36 cellular contexts compared by ENCODE assay signal in genomic region chr16:48008011-48008410, GRCh38.
"Had no signal": no experiment of that assay in that cellular context is flagged by ENCODE, and none has a peak within 500 bp of the region (broad histone marks: within the 10 kb centered on the region; RNA-seq: fewer than 3 reads in every experiment).

No MANE protein-coding gene starts in this region.

- DNase-seq: activated B cell treated with CpG ODN at 0.5 μM for 24 hours; activated CD4-positive, alpha-beta memory T cell treated with anti-CD3 and anti-CD28 coated beads for 36 hours; activated CD4-positive, alpha-beta T cell treated with anti-CD3 and anti-CD28 coated beads for 4 hours; activated CD4-positive, alpha-beta T cell treated with anti-CD3 and anti-CD28 coated beads, Interleukin-2, amount 50 U/mL, for 1 hour; activated CD4-positive, CD25-positive, alpha-beta regulatory T cell treated with anti-CD3 and anti-CD28 coated beads, Interleukin-2, amount 50 U/mL, for 72 hours; activated CD8-positive, alpha-beta memory T cell treated with anti-CD3 and anti-CD28 coated beads, Interleukin-2, amount 50 U/mL, for 4 hours; activated gamma-delta T cell treated with Interleukin-2 at 50 U/mL for 16 hours; activated naive CD4-positive, alpha-beta T cell treated with anti-CD3 and anti-CD28 coated beads for 36 hours; activated T-cell treated with anti-CD3 and anti-CD28 coated beads for 4 hours; activated T-cell treated with anti-CD3 and anti-CD28 coated beads, Interleukin-2, amount 50 U/mL, for 4 hours; adrenal gland; body of pancreas; caudate nucleus; KG1; MM.1S; MV-4-11; NCI-H1092; NCI-H1436 treated with DMSO at 0.1 percent for 48 hours; NCI-H1694 treated with DMSO at 0.1 percent for 48 hours; NCI-H2029; NCI-H2171; NCI-H510A; NCI-H526; NCI-H748 treated with DMSO at 0.1 percent for 48 hours; NK-92 treated with Interleukin-12 subunit alpha and Interleukin-12 subunit beta, amount 100 ng/mL, for 24 hours; PC-3; Peyer's patch; RPMI8226; SIG-M5; T-cell; T-helper 17 cell had no signal

- H3K4me3 ChIP-seq: adrenal gland, body of pancreas, breast epithelium, Peyer's patch had no signal

- H3K4me1 ChIP-seq: adrenal gland, body of pancreas, breast epithelium, Peyer's patch had no signal

- H3K36me3 Mint-ChIP-seq: activated CD4-positive, alpha-beta memory T cell treated with anti-CD3 and anti-CD28 coated beads for 36 hours; activated naive CD4-positive, alpha-beta T cell treated with anti-CD3 and anti-CD28 coated beads, Interleukin-2, amount 50 U/mL, for 72 hours; T-cell had no signal

- H3K27ac ChIP-seq: adrenal gland, body of pancreas, breast epithelium, Peyer's patch, VCaP had no signal

- H3K27me3 ChIP-seq: adrenal gland, body of pancreas, breast epithelium, Peyer's patch had no signal

- H3K9me3 Mint-ChIP-seq: activated T-cell treated with anti-CD3 and anti-CD28 coated beads, Interleukin-2, amount 50 U/mL, for 4 hours had no signal

- ATAC-seq: activated naive CD4-positive, alpha-beta T cell treated with anti-CD3 and anti-CD28 coated beads, Interleukin-2, amount 50 U/mL, for 72 hours; activated T-cell treated with anti-CD3 and anti-CD28 coated beads, Interleukin-2, amount 50 U/mL, for 4 hours; body of pancreas; PC-3; SK-N-SH treated with all-trans-retinoic acid at 6 μM for 48 hours; T-cell; T-helper 17 cell had no signal

- H3K4me3 Mint-ChIP-seq: activated B cell treated with CpG ODN at 0.5 μM for 24 hours; activated CD4-positive, alpha-beta memory T cell treated with anti-CD3 and anti-CD28 coated beads for 36 hours; activated naive CD4-positive, alpha-beta T cell treated with anti-CD3 and anti-CD28 coated beads for 36 hours; activated T-cell treated with anti-CD3 and anti-CD28 coated beads, Interleukin-2, amount 50 U/mL, for 4 hours; activated T-helper 1 cell treated with anti-CD3 and anti-CD28 coated beads, Interleukin-12 subunit alpha, Interleukin-12 subunit beta, Interleukin-2, Interleukin-4 antibody, amounts not matched to agents 30 ng/mL and 10 ng/mL and 1 ng/mL, durations not matched to agents 14 hours and 24 hours and 36 hours; T-cell; T-helper 17 cell had no signal

- H3K36me3 ChIP-seq: adrenal gland, breast epithelium, Peyer's patch had no signal

- H3K9me3 ChIP-seq: adrenal gland, body of pancreas, breast epithelium, Peyer's patch had no signal

- H3K27me3 Mint-ChIP-seq: activated CD4-positive, alpha-beta memory T cell treated with anti-CD3 and anti-CD28 coated beads for 36 hours; T-cell; T-helper 17 cell had no signal

- H3K4me1 Mint-ChIP-seq: T-cell, T-helper 17 cell had no signal

- H3K27ac Mint-ChIP-seq: activated B cell treated with CpG ODN at 0.5 μM for 24 hours; activated CD4-positive, alpha-beta memory T cell treated with anti-CD3 and anti-CD28 coated beads for 36 hours; activated naive CD4-positive, alpha-beta T cell treated with anti-CD3 and anti-CD28 coated beads for 36 hours; activated naive CD4-positive, alpha-beta T cell treated with anti-CD3 and anti-CD28 coated beads, Interleukin-2, amount 50 U/mL, for 72 hours; activated T-helper 1 cell treated with anti-CD3 and anti-CD28 coated beads, Interleukin-12 subunit alpha, Interleukin-12 subunit beta, Interleukin-2, Interleukin-4 antibody, amounts not matched to agents 30 ng/mL and 10 ng/mL and 1 ng/mL, durations not matched to agents 14 hours and 24 hours and 36 hours; T-cell; T-helper 17 cell had no signal
